8 cellular contexts compared by ENCODE assay signal in genomic region chr12:12696562-12697383, GRCh38. TPM values are rescaled to one million over a fixed set of nuclear protein-coding genes. Genes with fewer than 3 reads are reported as not detected.
DNase-seq lines count a peak whose midpoint lies in the region; ATAC-seq and FAIRE-seq lines count a peak whose summit lies in the region.

No MANE protein-coding gene starts in this region.

- DNase-seq in ACHN: peak; percentile 92
- peak; percentile 92 for DNase-seq in NCI-H345 treated with DMSO at 0.1 percent for 48 hours (lab: John Stamatoyannopoulos, UW; ENCODE audit: unreplicated experiment)
- DNase-seq in activated CD4-positive, alpha-beta T cell treated with anti-CD3 and anti-CD28 coated beads for 4 hours: peak; percentile 87 to 92
- DNase-seq in left colon: peak; percentile 92 to 93
- peak; percentile 89 for DNase-seq in stimulated activated CD4-positive, alpha-beta T cell treated with anti-CD3 and anti-CD28 coated beads, Interleukin-1b, Interleukin-23, amount 100 ng/mL, for 48 hours

- FAIRE-seq in colon (lab: Jason Lieb, UNC): peak; percentile 69

- in situ Hi-C loops in ACHN (cut with HindIII; ENCODE audit: low pct_ligation_motif_present, low pct_unique_long_range_greater_than_20kb, low sequenced_read_pairs): no loop called here

- ATAC-seq in GM18907 (IDR thresholded peaks at IDR 0.05; ENCODE audit: unreplicated experiment) (peak; percentile 74), HG03159 (IDR thresholded peaks at IDR 0.05; ENCODE audit: unreplicated experiment) (peak; percentile 60), left colon (peak; percentile 91)

- intact Hi-C loops in left colon (cut with DNase I, micrococcal nuclease): no loop called here

RNA-seq across cellular contexts. Expression of gene GPR19, which starts 0.8 kb away (rescaled TPM):
- under 1 TPM; 0.34 to 0.37 TPM for total RNA-seq in left colon

RNA-seq across cellular contexts. Expression of gene CDKN1B, which starts 20.4 kb away (rescaled TPM):
- total RNA-seq in left colon: 10 to 100 TPM; 38.0 to 53.3 TPM

Comparison
In these comparisons a context has a peak if more than half of its experiments do, and no peak if none do; other contexts are left out.
1. Peak in every context shown above with its lines: DNase-seq and ATAC-seq.